In genomic region chr3:45775571-45776290, GRCh38 we compare ENCODE assay signal across 14 cellular contexts. TPM values are rescaled to one million over a fixed set of nuclear protein-coding genes. Genes with fewer than 3 reads are reported as not detected.
"Had no signal": no experiment of that assay in that cellular context is flagged by ENCODE, and none has a peak within 500 bp of the region (broad histone marks: within the 10 kb centered on the region; RNA-seq: fewer than 3 reads in every experiment).

No MANE protein-coding gene starts in this region.

- ATAC-seq: effector memory CD8-positive, alpha-beta T cell; gastroesophageal sphincter; naive thymus-derived CD4-positive, alpha-beta T cell; stimulated activated memory B cell treated with anti-CD40 and anti-IgM and Interleukin-4, amounts not matched to agents 10 μg/mL and 1 μg/mL and 100 μg/mL, for 72 hours had no signal

- DNase-seq: effector memory CD8-positive, alpha-beta T cell; esophagus squamous epithelium; foreskin fibroblast; glutamatergic neuron; immature natural killer cell; mammary epithelial cell; naive thymus-derived CD4-positive, alpha-beta T cell; nephron progenitor cell; ovary; stimulated activated CD4-positive, alpha-beta T cell treated with anti-CD3 and anti-CD28 coated beads, Interleukin-4, amount 100 ng/mL, for 1 hour had no signal

RNA-seq across cellular contexts. Expression of gene SLC6A20, which starts 20.6 kb away (rescaled TPM):
- total RNA-seq: naive thymus-derived CD4-positive, alpha-beta T cell; right atrium auricular region; ureter had no signal
